ENCODE assay signal across 1 cellular context in genomic region chr7:118311121-118311803, GRCh38.
TF ChIP-seq lines count a peak whose summit lies in the region.

No MANE protein-coding gene starts in this region.

TF ChIP-seq in GM12878, 131 proteins besides CTCF, POLR2A, EP300 and RAD21 (continued from another document and continues in another):
- TF ChIP-seq ATF2 (IDR thresholded peaks at IDR 0.05; ENCODE audit: low read length), result no peak; the same call in none of the 2 replicates
- no peak for TF ChIP-seq RELA (IDR thresholded peaks at IDR 0.05; ENCODE audit: borderline replicate concordance, partially characterized antibody)
- no peak for TF ChIP-seq ATF3 (IDR thresholded peaks at IDR 0.05; ENCODE audit: borderline replicate concordance, extremely low read depth, low read depth, low read length)
- TF ChIP-seq REST (IDR thresholded peaks at IDR 0.05; ENCODE audit: low read depth, low read length), result no peak
- TF ChIP-seq USF1 (IDR thresholded peaks at IDR 0.05; ENCODE audit: borderline replicate concordance, extremely low read length, insufficient read depth, low read depth, low read length), result no peak
- TF ChIP-seq ESRRA (IDR thresholded peaks at IDR 0.05; ENCODE audit: low read length), result no peak
- no peak for TF ChIP-seq EGR1 (IDR thresholded peaks at IDR 0.05; ENCODE audit: borderline replicate concordance in 1 of 2, low read depth in 2 of 2, low read length in 2 of 2)
- TF ChIP-seq ZBTB33 (IDR thresholded peaks at IDR 0.05), result no peak
- no peak for TF ChIP-seq NFYA (IDR thresholded peaks at IDR 0.05; ENCODE audit: borderline replicate concordance, low read depth, low read length)
- TF ChIP-seq KLF5 (IDR thresholded peaks at IDR 0.05; ENCODE audit: partially characterized antibody), result no peak
- no peak for TF ChIP-seq PBX3 (IDR thresholded peaks at IDR 0.05; ENCODE audit: insufficient replicate concordance, low read depth, low read length)
- no peak for TF ChIP-seq E2F4 (IDR thresholded peaks at IDR 0.05; ENCODE audit: low read depth, low read length)
- no peak for TF ChIP-seq NRF1 (conservative IDR thresholded peaks at IDR 0.05; ENCODE audit: low read depth, low read length)
- no peak for TF ChIP-seq RBBP5 (conservative IDR thresholded peaks at IDR 0.05)
- 0 out of 2 replicates have a peak, but pooled peaks have one; percentile 16 for TF ChIP-seq BCL11A (IDR thresholded peaks at IDR 0.05; ENCODE audit: low read depth, low read length)
- TF ChIP-seq IKZF2 (IDR thresholded peaks at IDR 0.05), result peak; percentile 27 to 30; a peak in 3 of 4 replicates
- TF ChIP-seq NFIC (IDR thresholded peaks at IDR 0.05; ENCODE audit: low read depth, low read length), result peak; percentile 82; the same call in 1 of the 2 replicates
- no peak for TF ChIP-seq SMAD1 (IDR thresholded peaks at IDR 0.05; ENCODE audit: low read depth, partially characterized antibody)
- no peak for TF ChIP-seq PAX8 (IDR thresholded peaks at IDR 0.05)
- peak; percentile 78 for TF ChIP-seq JUNB (IDR thresholded peaks at IDR 0.05)
- no peak for TF ChIP-seq SMARCA5 (IDR thresholded peaks at IDR 0.05)
- no peak for TF ChIP-seq BCLAF1 (IDR thresholded peaks at IDR 0.05)
- no peak for TF ChIP-seq SMAD5 (IDR thresholded peaks at IDR 0.05; ENCODE audit: low read depth)
- no peak for TF ChIP-seq FOXK2 (IDR thresholded peaks at IDR 0.05)
- TF ChIP-seq MYB (IDR thresholded peaks at IDR 0.05; ENCODE audit: borderline replicate concordance, low read depth, low read length), result no peak
- TF ChIP-seq POLR2AphosphoS5 (IDR thresholded peaks at IDR 0.05; ENCODE audit: low read length), result no peak
- no peak for TF ChIP-seq E2F8 (IDR thresholded peaks at IDR 0.05; ENCODE audit: low read depth, partially characterized antibody)
- TF ChIP-seq DPF2 (IDR thresholded peaks at IDR 0.05), result no peak
- TF ChIP-seq YY1 (IDR thresholded peaks at IDR 0.05; ENCODE audit: low read depth, low read length), result no peak
- TF ChIP-seq CEBPB (IDR thresholded peaks at IDR 0.05; ENCODE audit: borderline replicate concordance in 1 of 2, low read depth in 2 of 2, low read length in 2 of 2), result peak in 1 of 2 experiments; percentile 31; a peak in 1 of 4 replicates
- TF ChIP-seq EZH2 (IDR thresholded peaks at IDR 0.05; ENCODE audit: borderline replicate concordance, control insufficient read depth, low read depth, low read length), result no peak
- TF ChIP-seq ZBTB11 (CRISPR knock-in tag; IDR thresholded peaks at IDR 0.05), result no peak
- no peak for TF ChIP-seq TCF3 (IDR thresholded peaks at IDR 0.05; ENCODE audit: borderline replicate concordance, insufficient read depth, low read depth, low read length)
- TF ChIP-seq HDAC2 (IDR thresholded peaks at IDR 0.05), result no peak
- TF ChIP-seq MLLT1 (IDR thresholded peaks at IDR 0.05), result no peak
- TF ChIP-seq SIX5 (IDR thresholded peaks at IDR 0.05; ENCODE audit: low read depth, low read length, severe bottlenecking), result no peak
- no peak for TF ChIP-seq POLR2AphosphoS2 (IDR thresholded peaks at IDR 0.05; ENCODE audit: low read depth, low read length)
- no peak for TF ChIP-seq BACH1 (IDR thresholded peaks at IDR 0.05; ENCODE audit: borderline replicate concordance)
